In genomic region chr20:46414608-46415007, GRCh38 we compare ENCODE assay signal across 22 cellular contexts. TPM values are rescaled to one million over a fixed set of nuclear protein-coding genes. Genes with fewer than 3 reads are reported as not detected.
DNase-seq lines count a peak whose midpoint lies in the region; ATAC-seq and TF ChIP-seq lines count a peak whose summit lies in the region.
"Had no signal": no experiment of that assay in that cellular context is flagged by ENCODE, and none has a peak within 500 bp of the region (broad histone marks: within the 10 kb centered on the region; RNA-seq: fewer than 3 reads in every experiment).

No MANE protein-coding gene starts in this region.

- DNase-seq in RWPE2 (ENCODE audit: low spot score) (no peak), epithelial cell of esophagus (ENCODE audit: low read depth) (peak; percentile 28), SHP77 (lab: John Stamatoyannopoulos, UW) (no peak), PC-9 (no peak), GM19240 (ENCODE audit: insufficient read length, low spot score) (no peak)
- DNase-seq: 8988T; ACHN; BE2C; C1 segment of cervical spinal cord; CD4-positive, alpha-beta memory T cell; CD4-positive, CD25-positive, alpha-beta regulatory T cell; CD8-positive, alpha-beta memory T cell; COR-L47; DMS 273 treated with DMSO at 0.1 percent for 48 hours; DMS153; DMS53; DMS79; DND-41; EL; GDM1 had no signal

- H3K27me3 ChIP-seq in RWPE2 (ENCODE audit: insufficient read depth, poor library complexity, severe bottlenecking) (peaks cover 41% of the 10 kb centered on the region), PC-9 (ENCODE audit: insufficient read depth, low read depth) (peaks cover 74% of the 10 kb centered on the region)
- H3K27me3 ChIP-seq: BLaER1 had no signal

- H3F3A ChIP-seq in PC-9 (ENCODE audit: insufficient read depth, low read depth), result peaks cover 4% of the 10 kb centered on the region; the same call in 1 of the 2 replicates

- no peak overlapping the region for H3K4me2 ChIP-seq in PC-9
- H3K4me2 ChIP-seq: BLaER1 had no signal

- BruUV-seq in PC-9 (replicated peaks; lab: Mats Ljungman, UMichigan), result no TSS peak

- H2AFZ ChIP-seq in PC-9, result no peak overlapping the region

- H3K9me3 ChIP-seq in RWPE2 (ENCODE audit: severe bottlenecking) (no peaks in the 10 kb centered on the region), PC-9 (ENCODE audit: insufficient read depth, low read depth) (no peaks in the 10 kb centered on the region)
- H3K9me3 ChIP-seq: BE2C had no signal

- TF ChIP-seq CTCF in RWPE2 (IDR thresholded peaks at IDR 0.05; ENCODE audit: poor library complexity, severe bottlenecking) (no peak), epithelial cell of esophagus (IDR thresholded peaks at IDR 0.05; ENCODE audit: insufficient read depth, low read depth, low read length, missing control alignments) (no peak), PC-9 (conservative IDR thresholded peaks at IDR 0.05) (no peak)

- no peaks in the 10 kb centered on the region for H3K9me2 ChIP-seq in PC-9 (ENCODE audit: insufficient read depth)

- POLR2A ChIA-PET in PC-9 (lab: Charles Lee; ENCODE audit: unreplicated experiment), result no interaction called here

- H3K36me3 ChIP-seq in RWPE2 (ENCODE audit: low read depth) (no peaks in the 10 kb centered on the region), PC-9 (ENCODE audit: low read depth) (no peaks in the 10 kb centered on the region)
- H3K36me3 ChIP-seq: BE2C, BLaER1 had no signal

- CTCF ChIA-PET in PC-9 (lab: Charles Lee), result no interaction called here

- no peaks in the 10 kb centered on the region for H4K20me1 ChIP-seq in PC-9 (ENCODE audit: insufficient read depth)
- H4K20me1 ChIP-seq: BLaER1 had no signal

- H3K27ac ChIP-seq in RWPE2 (ENCODE audit: poor library complexity, severe bottlenecking) (no peak overlapping the region), PC-9 (no peak overlapping the region)
- H3K27ac ChIP-seq: BLaER1 had no signal

- H3K4me3 ChIP-seq in RWPE2 (ENCODE audit: severe bottlenecking) (no peak overlapping the region), epithelial cell of esophagus (ENCODE audit: low read length) (no peak overlapping the region), PC-9 (no peak overlapping the region)
- H3K4me3 ChIP-seq: BLaER1, GM12878 had no signal

- H3K4me1 ChIP-seq in RWPE2 (ENCODE audit: insufficient read depth, poor library complexity, severe bottlenecking), result peaks cover 2% of the 10 kb centered on the region
- 0 out of 2 replicates have a peak, but pooled peaks cover 4% of the 10 kb centered on the region for H3K4me1 ChIP-seq in PC-9 (replicated peaks; ENCODE audit: insufficient read depth)
- H3K4me1 ChIP-seq: BE2C had no signal

- no peaks in the 10 kb centered on the region for H3K79me2 ChIP-seq in PC-9 (ENCODE audit: low read depth)

- ATAC-seq in RWPE2 (ENCODE audit: low read depth), result peak; percentile 15; the same call in 1 of the 3 replicates
- ATAC-seq: GM12878 had no signal

- intact Hi-C loops in PC-9 (cut with micrococcal nuclease; ENCODE audit: unreplicated experiment), result no loop called here

RNA-seq across cellular contexts. Expression of gene ELMO2, which starts 8.2 kb away (rescaled TPM):
- 29.4 and 32.1 TPM in 2 replicates for total RNA-seq in PC-9 (2021)
